17 cellular contexts compared by ENCODE assay signal in the genomic region with DNA sequence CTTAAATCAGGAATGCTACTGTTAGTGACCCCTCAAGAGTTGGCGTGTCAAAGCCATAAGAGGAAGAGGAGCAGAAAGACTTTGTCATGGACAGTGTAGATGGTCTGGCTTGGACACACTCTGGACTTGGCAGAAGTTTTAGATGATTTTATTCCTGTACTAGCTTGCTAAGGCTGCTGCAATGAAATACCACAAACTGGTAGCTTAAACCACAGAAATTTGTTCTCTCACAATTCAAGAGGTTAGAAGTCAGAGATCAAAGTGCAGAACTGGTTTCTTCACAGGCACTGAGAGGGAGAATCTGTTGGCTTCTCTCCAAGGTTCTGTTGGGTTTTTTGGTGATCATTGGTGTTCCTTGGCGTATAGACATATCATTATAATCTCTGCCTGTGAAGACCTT.
DNase-seq lines count a peak whose midpoint lies in the region; ATAC-seq, FAIRE-seq and TF ChIP-seq lines count a peak whose summit lies in the region.
"Had no signal": no experiment of that assay in that cellular context is flagged by ENCODE, and none has a peak within 500 bp of the region (broad histone marks: within the 10 kb centered on the region; RNA-seq: fewer than 3 reads in every experiment).

No MANE protein-coding gene starts in this region.

- no peak overlapping the region for H2BK12ac ChIP-seq in trophoblast cell (ENCODE audit: low read length)

- no peak overlapping the region for H3K14ac ChIP-seq in trophoblast cell (ENCODE audit: low read length)

- FAIRE-seq in urothelium cell line (lab: Jason Lieb, UNC): no peak

- H4K12ac ChIP-seq in trophoblast cell (ENCODE audit: low read depth, low read length): no peak overlapping the region

- no peak for DNase-seq in activated CD4-positive, alpha-beta T cell treated with anti-CD3 and anti-CD28 coated beads for 36 hours
- no peak for DNase-seq in activated CD4-positive, alpha-beta T cell treated with anti-CD3 and anti-CD28 coated beads, Interleukin-2, amount 50 U/mL, for 48 hours
- DNase-seq in GM12865 (ENCODE audit: low read depth) (peak; percentile 13), right lobe of liver (no peak), urothelium cell line (ENCODE audit: low spot score) (no peak), trophoblast cell (no peak), NCI-H345 treated with DMSO at 0.1 percent for 48 hours (lab: John Stamatoyannopoulos, UW; ENCODE audit: unreplicated experiment) (no peak)
- DNase-seq in activated CD8-positive, alpha-beta T cell treated with anti-CD3 and anti-CD28 coated beads, Interleukin-2, amount 10 ng/mL, durations not matched to agents 7 days and 5 days: no peak
- DNase-seq: 8988T; foreskin melanocyte; GM23248; NCI-H1694; PC-3; stimulated activated CD4-positive, alpha-beta T cell treated with anti-CD3 and anti-CD28 coated beads, Interleukin-1b, Interleukin-23, amount 100 ng/mL, for 48 hours; tibial artery had no signal

- WGBS in right lobe of liver (ENCODE audit: insufficient coverage, low coverage, low lambda C conversion rate, missing lambda C conversion rate): 28% methylated on average over 2 of the region's 2 CpGs
- no CpG with 5 or more reads among the region's 2 CpGs for WGBS in trophoblast cell (ENCODE audit: extremely low coverage, insufficient coverage, insufficient read length)

- no peak overlapping the region for H2AK5ac ChIP-seq in trophoblast cell (ENCODE audit: low read length)

- H3K4ac ChIP-seq in trophoblast cell (ENCODE audit: low read depth, low read length): no peak overlapping the region

- TF ChIP-seq CTCF in GM12865 (IDR thresholded peaks at IDR 0.05; ENCODE audit: insufficient read depth, low read depth, low read length, missing control alignments): no peak
- TF ChIP-seq CTCF in right lobe of liver (IDR thresholded peaks at IDR 0.05): no peak

- peak overlapping the region in 1 of 3 donors; percentile 17 for H3K27ac ChIP-seq in right lobe of liver
- H3K27ac ChIP-seq in trophoblast cell (ENCODE audit: low read depth, low read length): no peak overlapping the region
- H3K27ac ChIP-seq: C4-2B, GM23248, SK-N-MC, tibial artery had no signal

- H3K36me3 ChIP-seq in right lobe of liver: no peaks in the 10 kb centered on the region
- H3K36me3 ChIP-seq in trophoblast cell (ENCODE audit: control insufficient read depth in 1 of 2, insufficient read depth in 2 of 2, low read length in 2 of 2): no peaks in the 10 kb centered on the region
- H3K36me3 ChIP-seq: tibial artery had no signal

- no peaks in the 10 kb centered on the region for H3K79me2 ChIP-seq in trophoblast cell (ENCODE audit: control insufficient read depth, insufficient read depth, low read length, poor library complexity)

- H3K9ac ChIP-seq in trophoblast cell (ENCODE audit: low read length): no peak overlapping the region
- H3K9ac ChIP-seq: GM23248 had no signal

- no peak overlapping the region for H4K8ac ChIP-seq in trophoblast cell (ENCODE audit: low read depth, low read length)

- H2BK120ac ChIP-seq in trophoblast cell (ENCODE audit: insufficient read depth, low read length, poor library complexity): no peak overlapping the region

- H3K23ac ChIP-seq in trophoblast cell (ENCODE audit: low read length): no peak overlapping the region

- H3K27me3 ChIP-seq in right lobe of liver: no peaks in the 10 kb centered on the region
- no peaks in the 10 kb centered on the region for H3K27me3 ChIP-seq in trophoblast cell (ENCODE audit: insufficient read depth, low read length)
- H3K27me3 ChIP-seq: tibial artery had no signal

- H3K79me1 ChIP-seq in trophoblast cell (ENCODE audit: low read length): no peaks in the 10 kb centered on the region

- peak overlapping the region; percentile 63 for H3K27ac Mint-ChIP-seq in activated CD4-positive, alpha-beta T cell treated with anti-CD3 and anti-CD28 coated beads for 36 hours
- peak overlapping the region; percentile 29 for H3K27ac Mint-ChIP-seq in activated CD8-positive, alpha-beta T cell treated with anti-CD3 and anti-CD28 coated beads, Interleukin-2, amount 10 ng/mL, durations not matched to agents 7 days and 5 days

- peak; percentile 18 for ATAC-seq in activated CD4-positive, alpha-beta T cell treated with anti-CD3 and anti-CD28 coated beads for 36 hours
- peak; percentile 58 for ATAC-seq in activated CD8-positive, alpha-beta T cell treated with anti-CD3 and anti-CD28 coated beads, Interleukin-2, amount 10 ng/mL, durations not matched to agents 7 days and 5 days
- ATAC-seq in right lobe of liver: peak; percentile 63 to 84 (median 75)
- ATAC-seq: PC-3 had no signal

- H3K9me3 ChIP-seq in right lobe of liver (no peaks in the 10 kb centered on the region), trophoblast cell (ENCODE audit: insufficient read depth, low read depth, low read length) (no peaks in the 10 kb centered on the region)
- H3K9me3 ChIP-seq: tibial artery had no signal

- no peak overlapping the region for H3K4me3 ChIP-seq in GM12865 (ENCODE audit: low read depth, low read length)
- no peak overlapping the region for H3K4me3 ChIP-seq in right lobe of liver
- H3K4me3 ChIP-seq in trophoblast cell (ENCODE audit: low read depth, low read length): no peak overlapping the region
- H3K4me3 ChIP-seq: GM23248, SK-N-MC, tibial artery had no signal

- no peak overlapping the region for H3K18ac ChIP-seq in trophoblast cell (ENCODE audit: low read length)

- H3K4me2 ChIP-seq in trophoblast cell (ENCODE audit: low read length): no peak overlapping the region

- H3K9me3 Mint-ChIP-seq in activated CD4-positive, alpha-beta T cell treated with anti-CD3 and anti-CD28 coated beads for 36 hours (ENCODE audit: low read depth): peaks cover 4% of the 10 kb centered on the region
- H3K9me3 Mint-ChIP-seq in activated CD8-positive, alpha-beta T cell treated with anti-CD3 and anti-CD28 coated beads, Interleukin-2, amount 10 ng/mL, durations not matched to agents 7 days and 5 days (ENCODE audit: insufficient read depth): peaks cover 17% of the 10 kb centered on the region

- H3K4me1 Mint-ChIP-seq in activated CD4-positive, alpha-beta T cell treated with anti-CD3 and anti-CD28 coated beads for 36 hours: peaks cover 81% of the 10 kb centered on the region
- H3K4me1 Mint-ChIP-seq in activated CD8-positive, alpha-beta T cell treated with anti-CD3 and anti-CD28 coated beads, Interleukin-2, amount 10 ng/mL, durations not matched to agents 7 days and 5 days (ENCODE audit: low read depth): peaks cover 61% of the 10 kb centered on the region

- no peak overlapping the region for H4K91ac ChIP-seq in trophoblast cell (ENCODE audit: low read depth, low read length)

- H3K4me3 Mint-ChIP-seq in activated CD4-positive, alpha-beta T cell treated with anti-CD3 and anti-CD28 coated beads for 36 hours: no peak overlapping the region
- H3K4me3 Mint-ChIP-seq in activated CD8-positive, alpha-beta T cell treated with anti-CD3 and anti-CD28 coated beads, Interleukin-2, amount 10 ng/mL, durations not matched to agents 7 days and 5 days: no peak overlapping the region

- POLR2A ChIA-PET in activated CD4-positive, alpha-beta T cell treated with anti-CD3 and anti-CD28 coated beads for 36 hours (lab: Charles Lee): no interaction called here
- POLR2A ChIA-PET in activated CD8-positive, alpha-beta T cell treated with anti-CD3 and anti-CD28 coated beads, Interleukin-2, amount 10 ng/mL, durations not matched to agents 7 days and 5 days (lab: Charles Lee): no interaction called here

- H2AFZ ChIP-seq in trophoblast cell (ENCODE audit: insufficient read depth, low read length, poor library complexity): no peak overlapping the region
- H2AFZ ChIP-seq: GM23248 had no signal

- TF ChIP-seq POLR2A in right lobe of liver (IDR thresholded peaks at IDR 0.05): no peak

- peaks cover 17% of the 10 kb centered on the region for H3K36me3 Mint-ChIP-seq in activated CD4-positive, alpha-beta T cell treated with anti-CD3 and anti-CD28 coated beads for 36 hours (ENCODE audit: low read depth)
- peaks cover 41% of the 10 kb centered on the region for H3K36me3 Mint-ChIP-seq in activated CD8-positive, alpha-beta T cell treated with anti-CD3 and anti-CD28 coated beads, Interleukin-2, amount 10 ng/mL, durations not matched to agents 7 days and 5 days (ENCODE audit: low read depth)

- no peak overlapping the region for H2BK5ac ChIP-seq in trophoblast cell (ENCODE audit: low read depth, low read length, poor library complexity)

- intact Hi-C loops in activated CD4-positive, alpha-beta T cell treated with anti-CD3 and anti-CD28 coated beads for 36 hours (cut with DNase I, micrococcal nuclease): no loop called here
- intact Hi-C loops in right lobe of liver (cut with DNase I): no loop called here

- H3K27me3 Mint-ChIP-seq in activated CD4-positive, alpha-beta T cell treated with anti-CD3 and anti-CD28 coated beads for 36 hours: no peaks in the 10 kb centered on the region
- H3K27me3 Mint-ChIP-seq in activated CD8-positive, alpha-beta T cell treated with anti-CD3 and anti-CD28 coated beads, Interleukin-2, amount 10 ng/mL, durations not matched to agents 7 days and 5 days (ENCODE audit: low read depth): no peaks in the 10 kb centered on the region

- H3K4me1 ChIP-seq in right lobe of liver (peaks cover 0 to 16% (median 0%) of the 10 kb centered on the region in 4 donors), trophoblast cell (ENCODE audit: control insufficient read depth in 1 of 2, insufficient read depth in 2 of 2, low read length in 2 of 2) (no peaks in the 10 kb centered on the region)
- H3K4me1 ChIP-seq: tibial artery had no signal

- CTCF ChIA-PET in activated CD4-positive, alpha-beta T cell treated with anti-CD3 and anti-CD28 coated beads for 36 hours (lab: Charles Lee): interaction anchor here (0.7 kb wide), 2 partner anchors 68 to 200 kb away, joined by 3 to 4 read pairs; no protein-coding TSS in a partner anchor
- CTCF ChIA-PET in activated CD8-positive, alpha-beta T cell treated with anti-CD3 and anti-CD28 coated beads, Interleukin-2, amount 10 ng/mL, durations not matched to agents 7 days and 5 days (lab: Charles Lee): interaction anchor here (1.2 kb wide), 1 partner anchor 250 kb away, joined by 3 read pairs; no protein-coding TSS in a partner anchor

Comparison
In these comparisons a context has a peak if more than half of its experiments do, and no peak if none do; other contexts are left out.
1. ATAC-seq: peak in every context shown above with its lines; median percentile 75 in right lobe of liver; 58 in activated CD8-positive, alpha-beta T cell treated with anti-CD3 and anti-CD28 coated beads, Interleukin-2, amount 10 ng/mL, durations not matched to agents 7 days and 5 days; 18 in activated CD4-positive, alpha-beta T cell treated with anti-CD3 and anti-CD28 coated beads for 36 hours.